ENCODE assay signal across 8 cellular contexts in the genomic region with DNA sequence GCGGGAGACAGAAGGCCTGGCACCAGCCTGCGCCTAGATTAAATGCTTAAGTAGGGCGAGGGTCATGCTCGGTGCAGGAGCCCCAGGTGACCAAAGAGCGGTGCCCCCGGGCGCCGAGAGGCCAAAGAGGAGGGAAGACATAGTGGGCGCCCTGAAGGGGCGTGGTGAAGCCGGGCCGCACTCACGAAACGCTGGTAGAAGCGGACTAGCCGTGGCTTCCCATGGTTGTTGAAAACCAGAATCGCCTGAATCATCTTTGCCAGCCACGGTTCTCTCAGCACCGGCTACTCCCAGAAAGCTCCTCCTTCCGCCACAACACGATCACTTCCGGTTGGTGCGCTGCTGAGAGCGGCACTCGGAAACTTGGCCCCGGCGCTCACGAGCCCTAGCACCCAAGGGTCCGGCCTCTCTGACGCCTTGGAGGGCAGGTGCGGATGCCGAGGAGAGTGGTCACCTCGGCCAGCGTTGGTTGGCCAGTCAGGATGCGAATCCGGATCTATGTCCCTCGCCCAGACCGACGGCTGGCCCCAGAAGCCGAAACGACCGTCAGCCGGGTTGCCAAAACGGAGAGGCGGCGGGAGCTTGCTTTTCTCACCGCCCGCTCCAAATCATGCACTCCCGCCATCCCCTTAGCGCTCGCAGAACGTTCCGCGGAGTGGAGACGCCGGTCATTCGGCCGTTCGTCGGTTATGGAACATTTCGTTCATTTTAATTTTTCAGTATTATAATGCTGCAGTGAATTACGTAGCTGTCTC. TPM values are rescaled to one million over a fixed set of nuclear protein-coding genes. Genes with fewer than 3 reads are reported as not detected.
DNase-seq lines count a peak whose midpoint lies in the region; ATAC-seq and TF ChIP-seq lines count a peak whose summit lies in the region.

AP3S2 (minus strand) TSS at position 299 of the 755 bp plus-strand sequence; CDS start at position 254, 45 bp downstream.

- POLR2A ChIA-PET in RWPE1 (lab: Yijun Ruan, JAX; ENCODE audit: low non-redundant PET), result interaction anchor here (0.7 to 1.2 kb wide), 4 partner anchors 108 to 218 kb away, joined by 3 to 7 read pairs (median 4); no protein-coding TSS in a partner anchor

- peaks cover 28% of the 10 kb centered on the region for H3K4me1 Mint-ChIP-seq in activated T-helper 2 cell treated with anti-CD3 and anti-CD28 coated beads, Interferon-gamma antibody, Interleukin-2, Interleukin-4, amounts not matched to agents 10 μg/mL and 5 μg/mL and 100 μg/mL, durations not matched to agents 14 hours and 24 hours and 36 hours (ENCODE audit: low read depth)
- H3K4me1 Mint-ChIP-seq in nephron, result peaks cover 26% of the 10 kb centered on the region
- peaks cover 41% of the 10 kb centered on the region for H3K4me1 Mint-ChIP-seq in stimulated activated naive CD8-positive, alpha-beta T cell treated with anti-CD3 and anti-CD28 coated beads, Interleukin-15, Interleukin-2, amounts not matched to agents 100 ng/mL and 50 ng/mL, for 24 hours (ENCODE audit: low read depth)

- H3K27me3 Mint-ChIP-seq in activated T-helper 2 cell treated with anti-CD3 and anti-CD28 coated beads, Interferon-gamma antibody, Interleukin-2, Interleukin-4, amounts not matched to agents 10 μg/mL and 5 μg/mL and 100 μg/mL, durations not matched to agents 14 hours and 24 hours and 36 hours (ENCODE audit: low read depth), result no peaks in the 10 kb centered on the region
- no peaks in the 10 kb centered on the region for H3K27me3 Mint-ChIP-seq in nephron (ENCODE audit: low read depth)
- no peaks in the 10 kb centered on the region for H3K27me3 Mint-ChIP-seq in stimulated activated naive CD8-positive, alpha-beta T cell treated with anti-CD3 and anti-CD28 coated beads, Interleukin-15, Interleukin-2, amounts not matched to agents 100 ng/mL and 50 ng/mL, for 24 hours

- H3K4me3 Mint-ChIP-seq in activated T-helper 2 cell treated with anti-CD3 and anti-CD28 coated beads, Interferon-gamma antibody, Interleukin-2, Interleukin-4, amounts not matched to agents 10 μg/mL and 5 μg/mL and 100 μg/mL, durations not matched to agents 14 hours and 24 hours and 36 hours (ENCODE audit: low read depth), result peak within 1 kb of the TSS; percentile 98
- peak within 1 kb of the TSS; percentile 94 to 99 (median 96) for H3K4me3 Mint-ChIP-seq in nephron
- peak within 1 kb of the TSS; percentile 98 for H3K4me3 Mint-ChIP-seq in stimulated activated naive CD8-positive, alpha-beta T cell treated with anti-CD3 and anti-CD28 coated beads, Interleukin-15, Interleukin-2, amounts not matched to agents 100 ng/mL and 50 ng/mL, for 24 hours

- H3K27me3 ChIP-seq in DND-41 (ENCODE audit: insufficient read depth, low read length, poor library complexity), result no peaks in the 10 kb centered on the region

- H3K79me2 ChIP-seq in DND-41 (ENCODE audit: insufficient read depth, low read length), result peaks cover 37% of the 10 kb centered on the region

- intact Hi-C loops in activated T-helper 2 cell treated with anti-CD3 and anti-CD28 coated beads, Interferon-gamma antibody, Interleukin-2, Interleukin-4, amounts not matched to agents 10 μg/mL and 5 μg/mL and 100 μg/mL, durations not matched to agents 14 hours and 24 hours and 36 hours (cut with micrococcal nuclease), result loop anchor here (2.0 to 10.0 kb wide), 6 partner anchors 107 to 317 kb away; partner anchors contain the start of genes MESP1, TICRR and ZNF710

- H4K20me1 ChIP-seq in DND-41 (ENCODE audit: insufficient read depth, low read length), result no peaks in the 10 kb centered on the region

- peak within 1 kb of the TSS; percentile 82 for H3K4me2 ChIP-seq in DND-41 (ENCODE audit: insufficient read depth, low read length)

- CTCF ChIA-PET in RWPE1 (lab: Yijun Ruan, JAX), result interaction anchor here (0.6 to 1.3 kb wide), 6 partner anchors 19 to 283 kb away, joined by 3 to 5 read pairs (median 4); no protein-coding TSS in a partner anchor

- DNase-seq in DND-41, result peak; percentile 85
- DNase-seq in RWPE1 (ENCODE audit: low spot score), result peak; percentile 92
- DNase-seq in activated T-helper 2 cell treated with anti-CD3 and anti-CD28 coated beads, Interferon-gamma antibody, Interleukin-2, Interleukin-4, amounts not matched to agents 10 μg/mL and 5 μg/mL and 100 μg/mL, durations not matched to agents 14 hours and 24 hours and 36 hours (ENCODE audit: low spot score), result peak; percentile 86
- DNase-seq in fibroblast of pulmonary artery (ENCODE audit: low read depth), result peak; percentile 96

- H3K36me3 ChIP-seq in DND-41 (ENCODE audit: insufficient read depth, low read length), result peaks cover 2% of the 10 kb centered on the region
- peaks cover 5% of the 10 kb centered on the region for H3K36me3 ChIP-seq in KOPT-K1 (ENCODE audit: insufficient read depth, low read length)

- ATAC-seq in DND-41 (ENCODE audit: insufficient read depth, low read depth), result peak; percentile 97
- peak; percentile 82 for ATAC-seq in GM21786 (IDR thresholded peaks at IDR 0.05; ENCODE audit: unreplicated experiment)

- H3K9me3 ChIP-seq in DND-41 (ENCODE audit: insufficient read depth, low read length, severe bottlenecking) (no peaks in the 10 kb centered on the region), KOPT-K1 (ENCODE audit: insufficient read depth, low read length, poor library complexity, severe bottlenecking) (no peaks in the 10 kb centered on the region)

- H3K4me3 ChIP-seq in DND-41 (ENCODE audit: low read depth in 1 of 2, low read length in 2 of 2), result peak within 1 kb of the TSS; percentile 89 to 92
- peak within 1 kb of the TSS; percentile 94 for H3K4me3 ChIP-seq in fibroblast of pulmonary artery (replicated peaks; ENCODE audit: low read depth, low read length)

- peak within 1 kb of the TSS; percentile 97 for H2AFZ ChIP-seq in DND-41 (ENCODE audit: low read depth, low read length)

- H3K9me3 Mint-ChIP-seq in activated T-helper 2 cell treated with anti-CD3 and anti-CD28 coated beads, Interferon-gamma antibody, Interleukin-2, Interleukin-4, amounts not matched to agents 10 μg/mL and 5 μg/mL and 100 μg/mL, durations not matched to agents 14 hours and 24 hours and 36 hours, result no peaks in the 10 kb centered on the region
- no peaks in the 10 kb centered on the region for H3K9me3 Mint-ChIP-seq in nephron
- H3K9me3 Mint-ChIP-seq in stimulated activated naive CD8-positive, alpha-beta T cell treated with anti-CD3 and anti-CD28 coated beads, Interleukin-15, Interleukin-2, amounts not matched to agents 100 ng/mL and 50 ng/mL, for 24 hours, result no peaks in the 10 kb centered on the region

- H3K36me3 Mint-ChIP-seq in activated T-helper 2 cell treated with anti-CD3 and anti-CD28 coated beads, Interferon-gamma antibody, Interleukin-2, Interleukin-4, amounts not matched to agents 10 μg/mL and 5 μg/mL and 100 μg/mL, durations not matched to agents 14 hours and 24 hours and 36 hours (ENCODE audit: low read depth), result peaks cover 14% of the 10 kb centered on the region
- peaks cover 3% of the 10 kb centered on the region for H3K36me3 Mint-ChIP-seq in nephron (ENCODE audit: low read depth)
- peaks cover 6% of the 10 kb centered on the region for H3K36me3 Mint-ChIP-seq in stimulated activated naive CD8-positive, alpha-beta T cell treated with anti-CD3 and anti-CD28 coated beads, Interleukin-15, Interleukin-2, amounts not matched to agents 100 ng/mL and 50 ng/mL, for 24 hours (ENCODE audit: low read depth)

- peak within 1 kb of the TSS; percentile 97 for H3K27ac Mint-ChIP-seq in activated T-helper 2 cell treated with anti-CD3 and anti-CD28 coated beads, Interferon-gamma antibody, Interleukin-2, Interleukin-4, amounts not matched to agents 10 μg/mL and 5 μg/mL and 100 μg/mL, durations not matched to agents 14 hours and 24 hours and 36 hours
- H3K27ac Mint-ChIP-seq in nephron, result peak within 1 kb of the TSS; percentile 93 to 97 (median 93)
- peak within 1 kb of the TSS; percentile 98 for H3K27ac Mint-ChIP-seq in stimulated activated naive CD8-positive, alpha-beta T cell treated with anti-CD3 and anti-CD28 coated beads, Interleukin-15, Interleukin-2, amounts not matched to agents 100 ng/mL and 50 ng/mL, for 24 hours

- peak within 1 kb of the TSS; percentile 95 for H3K9ac ChIP-seq in DND-41 (ENCODE audit: low read depth, low read length)

- TF ChIP-seq CTCF in DND-41 (IDR thresholded peaks at IDR 0.05; ENCODE audit: borderline replicate concordance, extremely low read depth, low read length, poor library complexity, severe bottlenecking) (no peak), RWPE1 (conservative IDR thresholded peaks at IDR 0.05; ENCODE audit: low read depth) (no peak), fibroblast of pulmonary artery (IDR thresholded peaks at IDR 0.05; ENCODE audit: low read length, missing control alignments) (no peak), nephron (IDR thresholded peaks at IDR 0.05; ENCODE audit: unreplicated experiment in 3 of 3) (no peak)

- H3K27ac ChIP-seq in DND-41 (ENCODE audit: low read length) (peak within 1 kb of the TSS; percentile 97), KOPT-K1 (ENCODE audit: low read depth, low read length, poor library complexity, severe bottlenecking) (peak within 1 kb of the TSS; percentile 77), RWPE1 (peak within 1 kb of the TSS; percentile 93)

- H3K4me1 ChIP-seq in DND-41 (ENCODE audit: insufficient read depth, low read length), result peaks cover 25% of the 10 kb centered on the region

RNA-seq across cellular contexts. Expression of gene AP3S2, which starts in this region (rescaled TPM):
- total RNA-seq in activated T-helper 2 cell treated with anti-CD3 and anti-CD28 coated beads, Interferon-gamma antibody, Interleukin-2, Interleukin-4, amounts not matched to agents 10 μg/mL and 5 μg/mL and 100 μg/mL, durations not matched to agents 14 hours and 24 hours and 36 hours, result 20.6 and 24.6 TPM in 2 replicates

Comparison
In these comparisons a context has a peak if more than half of its experiments do, and no peak if none do; other contexts are left out.
1. Peak in every context shown above with its lines: DNase-seq, ATAC-seq, H3K4me3 ChIP-seq and H3K27ac ChIP-seq.